14 cellular contexts compared by ENCODE assay signal in the genomic region with DNA sequence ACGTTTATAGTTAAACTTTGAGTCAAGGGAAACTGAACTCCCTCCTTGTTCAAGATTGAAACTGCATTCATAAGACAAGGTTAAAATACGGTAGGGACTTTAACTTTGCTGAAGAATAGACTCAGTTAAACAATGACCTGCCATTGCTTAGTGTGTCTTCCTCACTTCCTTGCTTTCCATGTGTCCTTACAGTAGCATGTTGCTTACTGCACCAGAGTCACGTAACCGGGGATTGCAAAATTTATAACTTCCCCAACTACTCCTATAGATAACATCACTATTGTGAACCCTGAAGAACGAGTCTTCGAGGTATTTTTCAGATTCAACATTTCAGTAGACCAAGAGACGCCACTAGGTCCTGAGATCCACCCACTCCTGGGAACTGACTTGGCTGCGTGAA. TPM values are rescaled to one million over a fixed set of nuclear protein-coding genes. Genes with fewer than 3 reads are reported as not detected.
"Had no signal": no experiment of that assay in that cellular context is flagged by ENCODE, and none has a peak within 500 bp of the region (broad histone marks: within the 10 kb centered on the region; RNA-seq: fewer than 3 reads in every experiment).

No MANE protein-coding gene starts in this region.

RNA-seq across cellular contexts. Expression of a gene that starts 22.1 kb away (rescaled TPM):
- total RNA-seq: activated CD4-positive, alpha-beta memory T cell treated with anti-CD3 and anti-CD28 coated beads for 36 hours; activated CD4-positive, alpha-beta T cell treated with anti-CD3 and anti-CD28 coated beads for 36 hours; activated CD4-positive, alpha-beta T cell treated with anti-CD3 and anti-CD28 coated beads, Interleukin-2, amount 10 ng/mL, durations not matched to agents 24 days and 14 days; activated CD8-positive, alpha-beta memory T cell treated with anti-CD3 and anti-CD28 coated beads for 36 hours; activated naive CD8-positive, alpha-beta T cell treated with anti-CD3 and anti-CD28 coated beads for 36 hours; activated T-helper 1 cell treated with anti-CD3 and anti-CD28 coated beads, Interleukin-12 subunit alpha, Interleukin-12 subunit beta, Interleukin-2, Interleukin-4 antibody, amounts not matched to agents 30 ng/mL and 10 ng/mL and 1 ng/mL, durations not matched to agents 14 hours and 24 hours and 36 hours; activated T-helper 2 cell treated with anti-CD3 and anti-CD28 coated beads, Interferon-gamma antibody, Interleukin-2, Interleukin-4, amounts not matched to agents 10 μg/mL and 5 μg/mL and 100 μg/mL, durations not matched to agents 14 hours and 24 hours and 36 hours; chondrocyte; dermis blood vessel endothelial cell; foreskin keratinocyte; T-helper 1 cell treated with Interleukin-12 subunit alpha and Interleukin-12 subunit beta and Interleukin-4 antibody, amounts not matched to agents 30 ng/mL and 1 ng/mL, for 36 hours had no signal
- polyA plus RNA-seq: foreskin keratinocyte had no signal

RNA-seq across cellular contexts. Expression of a gene that starts 59.3 kb away (rescaled TPM):
- total RNA-seq: activated CD4-positive, alpha-beta memory T cell treated with anti-CD3 and anti-CD28 coated beads for 36 hours; activated CD4-positive, alpha-beta T cell treated with anti-CD3 and anti-CD28 coated beads for 36 hours; activated CD4-positive, alpha-beta T cell treated with anti-CD3 and anti-CD28 coated beads, Interleukin-2, amount 10 ng/mL, durations not matched to agents 24 days and 14 days; activated CD8-positive, alpha-beta memory T cell treated with anti-CD3 and anti-CD28 coated beads for 36 hours; activated CD8-positive, alpha-beta T cell treated with anti-CD3 and anti-CD28 coated beads, Interleukin-2, amount 10 ng/mL, durations not matched to agents 7 days and 5 days; activated naive CD4-positive, alpha-beta T cell treated with anti-CD3 and anti-CD28 coated beads for 36 hours; activated naive CD8-positive, alpha-beta T cell treated with anti-CD3 and anti-CD28 coated beads for 36 hours; activated T-helper 1 cell treated with anti-CD3 and anti-CD28 coated beads, Interleukin-12 subunit alpha, Interleukin-12 subunit beta, Interleukin-2, Interleukin-4 antibody, amounts not matched to agents 30 ng/mL and 10 ng/mL and 1 ng/mL, durations not matched to agents 14 hours and 24 hours and 36 hours; activated T-helper 2 cell treated with anti-CD3 and anti-CD28 coated beads, Interferon-gamma antibody, Interleukin-2, Interleukin-4, amounts not matched to agents 10 μg/mL and 5 μg/mL and 100 μg/mL, durations not matched to agents 14 hours and 24 hours and 36 hours; body of pancreas; chondrocyte; dermis blood vessel endothelial cell; foreskin keratinocyte; T-helper 1 cell treated with Interleukin-12 subunit alpha and Interleukin-12 subunit beta and Interleukin-4 antibody, amounts not matched to agents 30 ng/mL and 1 ng/mL, for 36 hours had no signal
- polyA plus RNA-seq: foreskin keratinocyte had no signal
